In genomic region chr6:109456710-109457595, GRCh38 we compare ENCODE assay signal across 8 cellular contexts. TPM values are rescaled to one million over a fixed set of nuclear protein-coding genes. Genes with fewer than 3 reads are reported as not detected.
DNase-seq lines count a peak whose midpoint lies in the region; ATAC-seq and TF ChIP-seq lines count a peak whose summit lies in the region.

No MANE protein-coding gene starts in this region.

- H3K4me3 ChIP-seq in Panc1 (ENCODE audit: low read depth in 2 of 2, low read length in 2 of 2) = peak overlapping the region; percentile 74 to 91
- H3K4me3 ChIP-seq in epithelial cell of proximal tubule (ENCODE audit: low read depth, low read length) = peak overlapping the region; percentile 89
- H3K4me3 ChIP-seq in neural progenitor cell = peak overlapping the region; percentile 95

- peaks cover 22% of the 10 kb centered on the region for H3K4me1 ChIP-seq in Panc1 (ENCODE audit: control insufficient read depth, insufficient read depth, low read length)
- H3K4me1 ChIP-seq in neural progenitor cell = peaks cover 35% of the 10 kb centered on the region

- H3K27me3 ChIP-seq in Panc1 (ENCODE audit: control insufficient read depth, insufficient read depth, low read length) = no peaks in the 10 kb centered on the region
- H3K27me3 ChIP-seq in neural progenitor cell = no peaks in the 10 kb centered on the region

- DNase-seq in EH (ENCODE audit: low read depth) = peak; percentile 87
- DNase-seq in Panc1 (ENCODE audit: low read depth, low spot score) = no peak
- no peak for DNase-seq in epithelial cell of proximal tubule (ENCODE audit: low read depth)
- no peak for DNase-seq in neural progenitor cell (ENCODE audit: low spot score)

- peaks cover 45% of the 10 kb centered on the region for H3K4me1 Mint-ChIP-seq in neural progenitor cell

- H3K79me2 ChIP-seq in neural progenitor cell (ENCODE audit: low read depth) = peaks cover 24% of the 10 kb centered on the region

- no TSS peak for BruUV-seq in Panc1 (replicated peaks; lab: Mats Ljungman, UMichigan)

- peak; percentile 4; the same call in 1 of the 2 replicates for ATAC-seq in Panc1
- ATAC-seq in GM21737 (IDR thresholded peaks at IDR 0.05; ENCODE audit: unreplicated experiment) = no peak
- ATAC-seq in HG03135 (IDR thresholded peaks at IDR 0.05; ENCODE audit: unreplicated experiment) = no peak
- no peak for ATAC-seq in GM21528 (IDR thresholded peaks at IDR 0.05; ENCODE audit: low FRiP score, unreplicated experiment)
- no peak for ATAC-seq in GM18909 (IDR thresholded peaks at IDR 0.05; ENCODE audit: poor library complexity, unreplicated experiment)

- intact Hi-C loops in Panc1 (cut with micrococcal nuclease; ENCODE audit: unreplicated experiment) = no loop called here

- TF ChIP-seq CTCF in Panc1 (IDR thresholded peaks at IDR 0.05) (no peak), epithelial cell of proximal tubule (conservative IDR thresholded peaks at IDR 0.05; ENCODE audit: low read depth, low read length) (no peak), neural progenitor cell (IDR thresholded peaks at IDR 0.05) (no peak)

- H3K4me2 ChIP-seq in neural progenitor cell = peak overlapping the region; percentile 93

- in situ Hi-C loops in Panc1 (cut with HindIII; ENCODE audit: low pct_unique_long_range_greater_than_20kb, low sequenced_read_pairs) = no loop called here

- POLR2A ChIA-PET in Panc1 (lab: Charles Lee) = interaction anchor here (0.6 to 1.8 kb wide), 3 partner anchors 14 to 362 kb away, joined by 3 to 6 read pairs (median 6); partner anchors contain the start of gene SESN1

- H3K9me3 ChIP-seq in Panc1 (ENCODE audit: control insufficient read depth, insufficient read depth, low read depth, low read length) (no peaks in the 10 kb centered on the region), neural progenitor cell (ENCODE audit: low read depth) (no peaks in the 10 kb centered on the region)

- H4K20me1 ChIP-seq in neural progenitor cell (ENCODE audit: low read depth) = peaks cover 15% of the 10 kb centered on the region

- peaks cover 6% of the 10 kb centered on the region for H3K36me3 Mint-ChIP-seq in neural progenitor cell

- peak overlapping the region; percentile 81 for H3K27ac ChIP-seq in Panc1 (ENCODE audit: low read length)
- no peak overlapping the region for H3K27ac ChIP-seq in neural progenitor cell

- no peak overlapping the region for H3K9ac ChIP-seq in neural progenitor cell

- no peak overlapping the region for H2AFZ ChIP-seq in neural progenitor cell (replicated peaks)

- peaks cover 13% of the 10 kb centered on the region for H3K27me3 Mint-ChIP-seq in neural progenitor cell (ENCODE audit: insufficient read depth, low read depth)

- H3K27ac Mint-ChIP-seq in neural progenitor cell = peak overlapping the region; percentile 14

- CTCF ChIA-PET in Panc1 (lab: Charles Lee) = interaction anchor here (0.5 to 0.7 kb wide), 2 partner anchors 73 to 74 kb away, joined by 3 to 4 read pairs; no protein-coding TSS in a partner anchor

- no peaks in the 10 kb centered on the region for H3K9me3 Mint-ChIP-seq in neural progenitor cell

- H3K36me3 ChIP-seq in Panc1 (ENCODE audit: control insufficient read depth, insufficient read depth, low read length) (no peaks in the 10 kb centered on the region), neural progenitor cell (peaks cover 4% of the 10 kb centered on the region)

- H3F3A ChIP-seq in neural progenitor cell (ENCODE audit: low read depth) = peaks cover 70% of the 10 kb centered on the region

- H3K4me3 Mint-ChIP-seq in neural progenitor cell = peak overlapping the region; percentile 94

RNA-seq across cellular contexts. Expression of gene MICAL1, which starts 1.4 kb away (rescaled TPM):
- total RNA-seq in Panc1 (2021; ENCODE audit: unreplicated experiment) (64.5 TPM), epithelial cell of proximal tubule (21.5 and 40.1 TPM in 2 replicates), neural progenitor cell (ENCODE audit: low replicate concordance) (50.6 and 123 TPM in 2 replicates)
- 66.5 TPM for polyA plus RNA-seq in Panc1 (2012; ENCODE audit: insufficient read length)

RNA-seq across cellular contexts. Expression of gene SMPD2, which starts 16.4 kb away (rescaled TPM):
- total RNA-seq in Panc1 (2021; ENCODE audit: unreplicated experiment) = 50.0 TPM
- polyA plus RNA-seq in Panc1 (2012; ENCODE audit: insufficient read length) = 51.0 TPM
- total RNA-seq in epithelial cell of proximal tubule = 9.1 and 9.6 TPM in 2 replicates
- 10.3 and 11.5 TPM in 2 replicates for total RNA-seq in neural progenitor cell (ENCODE audit: low replicate concordance)

RNA-seq across cellular contexts. Expression of gene PPIL6, which starts 16.5 kb away (rescaled TPM):
- total RNA-seq in Panc1 (2021; ENCODE audit: unreplicated experiment) = 2.2 TPM
- 2.0 TPM for polyA plus RNA-seq in Panc1 (2012; ENCODE audit: insufficient read length)
- 0.80 and 2.5 TPM in 2 replicates for total RNA-seq in epithelial cell of proximal tubule
- 4.8 and 7.9 TPM in 2 replicates for total RNA-seq in neural progenitor cell (ENCODE audit: low replicate concordance)

RNA-seq across cellular contexts. Expression of gene ZBTB24, which starts 26.1 kb away (rescaled TPM):
- total RNA-seq in Panc1 (2021; ENCODE audit: unreplicated experiment) = 21.5 TPM
- 7.8 TPM for polyA plus RNA-seq in Panc1 (2012; ENCODE audit: insufficient read length)
- 3.6 and 8.8 TPM in 2 replicates for total RNA-seq in epithelial cell of proximal tubule
- 13.9 and 17.3 TPM in 2 replicates for total RNA-seq in neural progenitor cell (ENCODE audit: low replicate concordance)
